ENCODE assay signal across 1 cellular context in genomic region chr15:97317163-97317562, GRCh38.
TF ChIP-seq lines count a peak whose summit lies in the region.

No MANE protein-coding gene starts in this region.

TF ChIP-seq in HepG2, 621 proteins besides CTCF, POLR2A, EP300 and RAD21 (continued from another document):
- TF ChIP-seq, protein P1, sequence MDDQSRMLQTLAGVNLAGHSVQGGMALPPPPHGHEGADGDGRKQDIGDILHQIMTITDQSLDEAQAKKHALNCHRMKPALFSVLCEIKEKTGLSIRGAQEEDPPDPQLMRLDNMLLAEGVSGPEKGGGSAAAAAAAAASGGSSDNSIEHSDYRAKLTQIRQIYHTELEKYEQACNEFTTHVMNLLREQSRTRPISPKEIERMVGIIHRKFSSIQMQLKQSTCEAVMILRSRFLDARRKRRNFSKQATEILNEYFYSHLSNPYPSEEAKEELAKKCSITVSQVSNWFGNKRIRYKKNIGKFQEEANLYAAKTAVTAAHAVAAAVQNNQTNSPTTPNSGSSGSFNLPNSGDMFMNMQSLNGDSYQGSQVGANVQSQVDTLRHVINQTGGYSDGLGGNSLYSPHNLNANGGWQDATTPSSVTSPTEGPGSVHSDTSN (CRISPR knock-in tag; IDR thresholded peaks at IDR 0.05; ENCODE audit: borderline replicate concordance) = no peak
